In the genomic region with DNA sequence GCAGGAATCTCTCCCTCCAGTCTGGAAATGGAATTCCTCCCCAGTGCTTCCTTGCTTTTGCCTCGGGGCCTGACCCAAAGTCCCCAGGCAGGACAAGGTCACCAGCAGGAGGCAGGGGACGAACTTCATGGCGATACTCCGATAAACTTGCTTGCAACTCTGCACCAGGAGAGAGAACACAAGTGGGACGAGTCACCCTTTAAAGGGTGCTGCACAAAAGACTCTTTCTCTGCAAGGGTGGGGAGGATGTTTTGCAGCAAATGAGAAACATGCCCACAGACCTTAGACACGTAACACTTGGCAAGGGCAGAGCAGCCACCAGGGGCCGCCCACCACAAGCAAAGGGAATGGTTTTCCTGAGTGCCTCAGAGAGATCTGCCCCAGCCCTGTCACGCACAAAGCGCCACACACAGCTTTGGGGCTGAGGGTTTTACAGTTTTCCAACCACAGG, we compare ENCODE assay signal across 8 cellular contexts. TPM values are rescaled to one million over a fixed set of nuclear protein-coding genes. Genes with fewer than 3 reads are reported as not detected.
A peak's percentile ranks its signal among the peaks of the same experiment; 100 is the strongest.
DNase-seq lines count a peak whose midpoint lies in the region; ATAC-seq and TF ChIP-seq lines count a peak whose summit lies in the region.

TSS of gene FGFBP2 (minus strand) at position 175 of the 451 bp plus-strand sequence. CDS start at position 129, 46 bp downstream.

- ATAC-seq in HG02763 (IDR thresholded peaks at IDR 0.05; ENCODE audit: unreplicated experiment) (peak; percentile 45), left ventricle myocardium superior (peak; percentile 81)

- no peaks in the 10 kb centered on the region for H3K79me2 ChIP-seq in OCI-LY7 (ENCODE audit: insufficient read depth, low read depth, low read length)

- POLR2A ChIA-PET in OCI-LY7 (lab: Charles Lee): no interaction called here

- intact Hi-C loops in OCI-LY7 (cut with micrococcal nuclease; ENCODE audit: unreplicated experiment) (no loop called here), left ventricle myocardium superior (cut with micrococcal nuclease) (no loop called here)

- no peaks in the 10 kb centered on the region for H3K36me3 ChIP-seq in OCI-LY7 (ENCODE audit: insufficient read depth, low read length)

- no TSS peak for BruUV-seq in OCI-LY7 (replicated peaks; lab: Mats Ljungman, UMichigan)

- H2AFZ ChIP-seq in OCI-LY7 (ENCODE audit: low read length): no peak within 1 kb of the TSS

- CTCF ChIA-PET in OCI-LY7 (lab: Charles Lee; ENCODE audit: unreplicated experiment): no interaction called here

- no peaks in the 10 kb centered on the region for H3K4me1 ChIP-seq in OCI-LY7 (ENCODE audit: insufficient read depth, low read length, poor library complexity, severe bottlenecking)

- no peaks in the 10 kb centered on the region for H4K20me1 ChIP-seq in OCI-LY7 (ENCODE audit: insufficient read depth, low read length)

- H3K4me2 ChIP-seq in OCI-LY7 (ENCODE audit: low read length): no peak within 1 kb of the TSS

- TF ChIP-seq CTCF in OCI-LY7 (conservative IDR thresholded peaks at IDR 0.05; ENCODE audit: low read length): peak; percentile 73

- DNase-seq in NCI-H2196 (lab: John Stamatoyannopoulos, UW; ENCODE audit: unreplicated experiment) (peak; percentile 28), NCI-H2196 treated with DMSO at 0.1 percent for 48 hours (lab: John Stamatoyannopoulos, UW; ENCODE audit: unreplicated experiment) (no peak), OCI-LY7 (ENCODE audit: low spot score) (peak; percentile 44), left ventricle myocardium superior (peak; percentile 57), NCI-H1105 (lab: John Stamatoyannopoulos, UW) (no peak)
- peak; percentile 43 for DNase-seq in activated gamma-delta T cell treated with anti-CD3 and anti-CD28 coated beads, Interleukin-2, amount 50 U/mL, for 16 hours (ENCODE audit: low read depth)
- peak; percentile 65 for DNase-seq in stimulated activated CD4-positive, alpha-beta T cell treated with anti-CD3 and anti-CD28 coated beads, Interleukin-1b, Interleukin-23, amount 100 ng/mL, for 48 hours

- H3K9me3 ChIP-seq in OCI-LY7 (ENCODE audit: low read length): no peaks in the 10 kb centered on the region

- H3K4me3 ChIP-seq in OCI-LY7 (ENCODE audit: low read depth, low read length, poor library complexity, severe bottlenecking): no peak within 1 kb of the TSS

- no peak within 1 kb of the TSS for H3K27ac ChIP-seq in OCI-LY7 (ENCODE audit: low read depth, low read length, poor library complexity, severe bottlenecking)

- H3K9me2 ChIP-seq in OCI-LY7 (ENCODE audit: insufficient read depth, low read length): no peaks in the 10 kb centered on the region

RNA-seq across cellular contexts. Expression of gene FGFBP2, which starts in this region (rescaled TPM):
- not detected in 2 replicates for total RNA-seq in OCI-LY7 (2014; rRNA removed; shearing (Covaris generic))
- not detected in 2 replicates for total RNA-seq in OCI-LY7 (2022)
- total RNA-seq in left ventricle myocardium superior: 0.79 TPM

Comparison
In these comparisons a context has a peak if more than half of its experiments do, and no peak if none do; other contexts are left out.
1. DNase-seq: peak in NCI-H2196 (single experiment), activated gamma-delta T cell treated with anti-CD3 and anti-CD28 coated beads, Interleukin-2, amount 50 U/mL, for 16 hours (single experiment) and stimulated activated CD4-positive, alpha-beta T cell treated with anti-CD3 and anti-CD28 coated beads, Interleukin-1b, Interleukin-23, amount 100 ng/mL, for 48 hours (single experiment); none in NCI-H2196 treated with DMSO at 0.1 percent for 48 hours (single experiment) and NCI-H1105 (single experiment).
2. Peak in DNase-seq in OCI-LY7; RNA of the gene not detected or under 1 TPM.
3. Peak in DNase-seq and ATAC-seq in left ventricle myocardium superior; RNA of the gene not detected or under 1 TPM.